Comparison of ENCODE assay signal across 1 cellular context in the genomic region with DNA sequence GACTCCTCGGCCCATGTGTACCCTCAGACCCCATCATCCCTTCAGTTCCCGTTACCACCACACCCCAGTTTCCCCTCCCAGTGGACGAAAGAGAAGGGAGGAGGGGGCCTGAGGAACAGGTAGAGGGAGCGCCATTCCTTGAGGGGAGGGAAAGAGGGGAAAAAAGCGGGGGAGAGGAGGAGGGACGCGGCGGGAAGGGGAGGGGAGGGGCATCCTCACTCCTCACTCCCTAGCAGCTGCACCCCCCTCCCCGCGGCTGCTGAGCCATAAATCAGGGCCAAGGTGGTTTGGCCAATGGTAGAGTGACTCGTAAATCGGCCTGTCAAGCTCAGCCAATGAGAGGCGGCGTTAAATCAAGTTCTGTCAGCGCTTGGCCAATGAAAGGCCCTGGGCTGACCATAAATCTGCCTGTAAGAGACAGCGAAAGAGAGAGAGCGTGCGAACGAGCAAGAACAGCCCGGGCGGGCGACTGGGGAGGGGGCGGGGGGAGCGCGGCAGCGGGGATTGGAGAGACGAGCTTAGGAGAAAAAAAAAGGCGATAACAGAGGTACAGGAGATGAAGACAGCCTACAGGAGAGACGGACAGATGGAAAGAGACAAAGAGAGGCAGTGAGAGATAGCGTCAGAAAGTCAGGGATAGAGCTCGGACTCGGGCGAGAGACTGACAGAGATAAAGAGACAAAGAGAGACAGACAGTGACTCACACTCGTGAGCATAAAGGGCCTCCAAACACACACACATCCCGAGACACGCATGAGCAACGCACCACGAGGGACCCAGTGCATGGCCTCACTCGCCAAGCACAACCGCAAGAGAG.
TF ChIP-seq lines count a peak whose summit lies in the region.

No MANE protein-coding gene starts in this region.

TF ChIP-seq in K562, 482 proteins besides CTCF, POLR2A, EP300 and RAD21 (continued from another document and continues in another):
- TF ChIP-seq, protein P1, sequence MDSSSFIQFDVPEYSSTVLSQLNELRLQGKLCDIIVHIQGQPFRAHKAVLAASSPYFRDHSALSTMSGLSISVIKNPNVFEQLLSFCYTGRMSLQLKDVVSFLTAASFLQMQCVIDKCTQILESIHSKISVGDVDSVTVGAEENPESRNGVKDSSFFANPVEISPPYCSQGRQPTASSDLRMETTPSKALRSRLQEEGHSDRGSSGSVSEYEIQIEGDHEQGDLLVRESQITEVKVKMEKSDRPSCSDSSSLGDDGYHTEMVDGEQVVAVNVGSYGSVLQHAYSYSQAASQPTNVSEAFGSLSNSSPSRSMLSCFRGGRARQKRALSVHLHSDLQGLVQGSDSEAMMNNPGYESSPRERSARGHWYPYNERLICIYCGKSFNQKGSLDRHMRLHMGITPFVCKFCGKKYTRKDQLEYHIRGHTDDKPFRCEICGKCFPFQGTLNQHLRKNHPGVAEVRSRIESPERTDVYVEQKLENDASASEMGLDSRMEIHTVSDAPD (CRISPR knock-in tag; IDR thresholded peaks at IDR 0.05): no peak
- TF ChIP-seq ZKSCAN8 (CRISPR knock-in tag; IDR thresholded peaks at IDR 0.05) (no peak), MAFF (IDR thresholded peaks at IDR 0.05; ENCODE audit: low read length) (no peak), ZNF24 (IDR thresholded peaks at IDR 0.05) (no peak), POLR2AphosphoS5 (IDR thresholded peaks at IDR 0.05; ENCODE audit: control insufficient read depth, insufficient read depth, low read depth, low read length) (peak; percentile 46; the same call in 1 of the 2 replicates), ADNP (tag; IDR thresholded peaks at IDR 0.05) (no peak), ZKSCAN3 (CRISPR knock-in tag; IDR thresholded peaks at IDR 0.05) (no peak), POLR3G (IDR thresholded peaks at IDR 0.05; ENCODE audit: extremely low read depth, insufficient read length, insufficient replicate concordance) (no peak), ZNF717 (CRISPR knock-in tag; IDR thresholded peaks at IDR 0.05) (no peak), RFX5 (IDR thresholded peaks at IDR 0.05; ENCODE audit: low read depth, low read length) (peak; percentile 56; the same call in 1 of the 2 replicates), ZNF354B (CRISPR knock-in tag; IDR thresholded peaks at IDR 0.05) (no peak), MYNN (IDR thresholded peaks at IDR 0.05) (peak; percentile 67), MYNN (CRISPR knock-in tag; IDR thresholded peaks at IDR 0.05) (no peak), RAD51 (IDR thresholded peaks at IDR 0.05; ENCODE audit: borderline replicate concordance, low read depth) (peak; percentile 23; the same call in 1 of the 2 replicates), FOS (IDR thresholded peaks at IDR 0.05; ENCODE audit: extremely low read depth, insufficient read length) (peak; percentile 98), GABPA (tag; conservative IDR thresholded peaks at IDR 0.05; ENCODE audit: low read depth) (peak; percentile 28; the same call in 1 of the 2 replicates), TCF7L2 (IDR thresholded peaks at IDR 0.05; ENCODE audit: low read depth, low read length) (no peak), NR2C2 (CRISPR knock-in tag; IDR thresholded peaks at IDR 0.05) (no peak), NR2C2 (tag; IDR thresholded peaks at IDR 0.05) (peak; percentile 69), ZNF584 (CRISPR knock-in tag; IDR thresholded peaks at IDR 0.05; ENCODE audit: low read depth) (peak; percentile 22; the same call in 1 of the 2 replicates), PCBP2 (IDR thresholded peaks at IDR 0.05; ENCODE audit: low read depth, low read length, poor library complexity, severe bottlenecking) (no peak), THRAP3 (IDR thresholded peaks at IDR 0.05; ENCODE audit: borderline replicate concordance) (no peak; the same call in 1 of the 2 replicates), C11orf30 (IDR thresholded peaks at IDR 0.05; ENCODE audit: low read depth) (peak; percentile 77), CTBP1 (IDR thresholded peaks at IDR 0.05; ENCODE audit: borderline replicate concordance) (peak; percentile 71), ZNF586 (CRISPR knock-in tag; conservative IDR thresholded peaks at IDR 0.05) (no peak), CHD4 (IDR thresholded peaks at IDR 0.05; ENCODE audit: insufficient read depth, insufficient replicate concordance, low read depth, low read length, poor library complexity, severe bottlenecking) (no peak), ZC3H11A (IDR thresholded peaks at IDR 0.05; ENCODE audit: low read depth, low read length) (no peak), ZNF644 (tag; IDR thresholded peaks at IDR 0.05; ENCODE audit: low read depth) (peak; percentile 85), SMARCC2 (IDR thresholded peaks at IDR 0.05; ENCODE audit: low read depth) (peak; percentile 43), FOXK2 (conservative IDR thresholded peaks at IDR 0.05 in 1 of 2, IDR thresholded peaks at IDR 0.05 in 1 of 2; ENCODE audit: low read depth in 2 of 2) (peak; percentile 66 to 73), YBX1 (IDR thresholded peaks at IDR 0.05) (no peak), RCOR1 (IDR thresholded peaks at IDR 0.05; ENCODE audit: borderline replicate concordance in 1 of 2, low read depth in 2 of 2, low read length in 2 of 2) (peak; percentile 83 to 97), HDAC3 (IDR thresholded peaks at IDR 0.05; ENCODE audit: borderline replicate concordance, partially characterized antibody) (peak; percentile 79), ZSCAN32 (CRISPR knock-in tag; IDR thresholded peaks at IDR 0.05) (no peak), CBX1 (IDR thresholded peaks at IDR 0.05; ENCODE audit: low read depth) (no peak), FIP1L1 (IDR thresholded peaks at IDR 0.05; ENCODE audit: low read depth, low read length, poor library complexity, severe bottlenecking) (no peak), ZFX (CRISPR knock-in tag; IDR thresholded peaks at IDR 0.05) (peak; percentile 94)
- TF ChIP-seq, protein P2, sequence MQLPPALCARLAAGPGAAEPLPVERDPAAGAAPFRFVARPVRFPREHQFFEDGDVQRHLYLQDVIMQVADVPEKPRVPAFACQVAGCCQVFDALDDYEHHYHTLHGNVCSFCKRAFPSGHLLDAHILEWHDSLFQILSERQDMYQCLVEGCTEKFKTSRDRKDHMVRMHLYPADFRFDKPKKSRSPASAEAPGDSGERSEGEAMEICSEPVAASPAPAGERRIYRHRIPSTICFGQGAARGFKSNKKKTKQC (CRISPR knock-in tag; IDR thresholded peaks at IDR 0.05): no peak
- TF ChIP-seq, protein P3, sequence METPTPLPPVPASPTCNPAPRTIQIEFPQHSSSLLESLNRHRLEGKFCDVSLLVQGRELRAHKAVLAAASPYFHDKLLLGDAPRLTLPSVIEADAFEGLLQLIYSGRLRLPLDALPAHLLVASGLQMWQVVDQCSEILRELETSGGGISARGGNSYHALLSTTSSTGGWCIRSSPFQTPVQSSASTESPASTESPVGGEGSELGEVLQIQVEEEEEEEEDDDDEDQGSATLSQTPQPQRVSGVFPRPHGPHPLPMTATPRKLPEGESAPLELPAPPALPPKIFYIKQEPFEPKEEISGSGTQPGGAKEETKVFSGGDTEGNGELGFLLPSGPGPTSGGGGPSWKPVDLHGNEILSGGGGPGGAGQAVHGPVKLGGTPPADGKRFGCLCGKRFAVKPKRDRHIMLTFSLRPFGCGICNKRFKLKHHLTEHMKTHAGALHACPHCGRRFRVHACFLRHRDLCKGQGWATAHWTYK (CRISPR knock-in tag; IDR thresholded peaks at IDR 0.05): 0 out of 2 replicates have a peak, but pooled peaks have one; percentile 13
- TF ChIP-seq, protein P4, sequence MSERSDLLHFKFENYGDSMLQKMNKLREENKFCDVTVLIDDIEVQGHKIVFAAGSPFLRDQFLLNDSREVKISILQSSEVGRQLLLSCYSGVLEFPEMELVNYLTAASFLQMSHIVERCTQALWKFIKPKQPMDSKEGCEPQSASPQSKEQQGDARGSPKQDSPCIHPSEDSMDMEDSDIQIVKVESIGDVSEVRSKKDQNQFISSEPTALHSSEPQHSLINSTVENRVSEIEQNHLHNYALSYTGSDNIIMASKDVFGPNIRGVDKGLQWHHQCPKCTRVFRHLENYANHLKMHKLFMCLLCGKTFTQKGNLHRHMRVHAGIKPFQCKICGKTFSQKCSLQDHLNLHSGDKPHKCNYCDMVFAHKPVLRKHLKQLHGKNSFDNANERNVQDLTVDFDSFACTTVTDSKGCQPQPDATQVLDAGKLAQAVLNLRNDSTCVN (CRISPR knock-in tag; IDR thresholded peaks at IDR 0.05): peak; percentile 93; the same call in 1 of the 2 replicates
- TF ChIP-seq, protein P5, sequence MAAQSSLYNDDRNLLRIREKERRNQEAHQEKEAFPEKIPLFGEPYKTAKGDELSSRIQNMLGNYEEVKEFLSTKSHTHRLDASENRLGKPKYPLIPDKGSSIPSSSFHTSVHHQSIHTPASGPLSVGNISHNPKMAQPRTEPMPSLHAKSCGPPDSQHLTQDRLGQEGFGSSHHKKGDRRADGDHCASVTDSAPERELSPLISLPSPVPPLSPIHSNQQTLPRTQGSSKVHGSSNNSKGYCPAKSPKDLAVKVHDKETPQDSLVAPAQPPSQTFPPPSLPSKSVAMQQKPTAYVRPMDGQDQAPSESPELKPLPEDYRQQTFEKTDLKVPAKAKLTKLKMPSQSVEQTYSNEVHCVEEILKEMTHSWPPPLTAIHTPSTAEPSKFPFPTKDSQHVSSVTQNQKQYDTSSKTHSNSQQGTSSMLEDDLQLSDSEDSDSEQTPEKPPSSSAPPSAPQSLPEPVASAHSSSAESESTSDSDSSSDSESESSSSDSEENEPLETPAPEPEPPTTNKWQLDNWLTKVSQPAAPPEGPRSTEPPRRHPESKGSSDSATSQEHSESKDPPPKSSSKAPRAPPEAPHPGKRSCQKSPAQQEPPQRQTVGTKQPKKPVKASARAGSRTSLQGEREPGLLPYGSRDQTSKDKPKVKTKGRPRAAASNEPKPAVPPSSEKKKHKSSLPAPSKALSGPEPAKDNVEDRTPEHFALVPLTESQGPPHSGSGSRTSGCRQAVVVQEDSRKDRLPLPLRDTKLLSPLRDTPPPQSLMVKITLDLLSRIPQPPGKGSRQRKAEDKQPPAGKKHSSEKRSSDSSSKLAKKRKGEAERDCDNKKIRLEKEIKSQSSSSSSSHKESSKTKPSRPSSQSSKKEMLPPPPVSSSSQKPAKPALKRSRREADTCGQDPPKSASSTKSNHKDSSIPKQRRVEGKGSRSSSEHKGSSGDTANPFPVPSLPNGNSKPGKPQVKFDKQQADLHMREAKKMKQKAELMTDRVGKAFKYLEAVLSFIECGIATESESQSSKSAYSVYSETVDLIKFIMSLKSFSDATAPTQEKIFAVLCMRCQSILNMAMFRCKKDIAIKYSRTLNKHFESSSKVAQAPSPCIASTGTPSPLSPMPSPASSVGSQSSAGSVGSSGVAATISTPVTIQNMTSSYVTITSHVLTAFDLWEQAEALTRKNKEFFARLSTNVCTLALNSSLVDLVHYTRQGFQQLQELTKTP (IDR thresholded peaks at IDR 0.05; ENCODE audit: low read depth in 1 of 2, partially characterized antibody in 2 of 2): peak; percentile 71 to 73
- TF ChIP-seq, protein P6, sequence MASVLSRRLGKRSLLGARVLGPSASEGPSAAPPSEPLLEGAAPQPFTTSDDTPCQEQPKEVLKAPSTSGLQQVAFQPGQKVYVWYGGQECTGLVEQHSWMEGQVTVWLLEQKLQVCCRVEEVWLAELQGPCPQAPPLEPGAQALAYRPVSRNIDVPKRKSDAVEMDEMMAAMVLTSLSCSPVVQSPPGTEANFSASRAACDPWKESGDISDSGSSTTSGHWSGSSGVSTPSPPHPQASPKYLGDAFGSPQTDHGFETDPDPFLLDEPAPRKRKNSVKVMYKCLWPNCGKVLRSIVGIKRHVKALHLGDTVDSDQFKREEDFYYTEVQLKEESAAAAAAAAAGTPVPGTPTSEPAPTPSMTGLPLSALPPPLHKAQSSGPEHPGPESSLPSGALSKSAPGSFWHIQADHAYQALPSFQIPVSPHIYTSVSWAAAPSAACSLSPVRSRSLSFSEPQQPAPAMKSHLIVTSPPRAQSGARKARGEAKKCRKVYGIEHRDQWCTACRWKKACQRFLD (CRISPR knock-in tag; IDR thresholded peaks at IDR 0.05): peak; percentile 89; the same call in 1 of the 2 replicates
- TF ChIP-seq, protein P7, sequence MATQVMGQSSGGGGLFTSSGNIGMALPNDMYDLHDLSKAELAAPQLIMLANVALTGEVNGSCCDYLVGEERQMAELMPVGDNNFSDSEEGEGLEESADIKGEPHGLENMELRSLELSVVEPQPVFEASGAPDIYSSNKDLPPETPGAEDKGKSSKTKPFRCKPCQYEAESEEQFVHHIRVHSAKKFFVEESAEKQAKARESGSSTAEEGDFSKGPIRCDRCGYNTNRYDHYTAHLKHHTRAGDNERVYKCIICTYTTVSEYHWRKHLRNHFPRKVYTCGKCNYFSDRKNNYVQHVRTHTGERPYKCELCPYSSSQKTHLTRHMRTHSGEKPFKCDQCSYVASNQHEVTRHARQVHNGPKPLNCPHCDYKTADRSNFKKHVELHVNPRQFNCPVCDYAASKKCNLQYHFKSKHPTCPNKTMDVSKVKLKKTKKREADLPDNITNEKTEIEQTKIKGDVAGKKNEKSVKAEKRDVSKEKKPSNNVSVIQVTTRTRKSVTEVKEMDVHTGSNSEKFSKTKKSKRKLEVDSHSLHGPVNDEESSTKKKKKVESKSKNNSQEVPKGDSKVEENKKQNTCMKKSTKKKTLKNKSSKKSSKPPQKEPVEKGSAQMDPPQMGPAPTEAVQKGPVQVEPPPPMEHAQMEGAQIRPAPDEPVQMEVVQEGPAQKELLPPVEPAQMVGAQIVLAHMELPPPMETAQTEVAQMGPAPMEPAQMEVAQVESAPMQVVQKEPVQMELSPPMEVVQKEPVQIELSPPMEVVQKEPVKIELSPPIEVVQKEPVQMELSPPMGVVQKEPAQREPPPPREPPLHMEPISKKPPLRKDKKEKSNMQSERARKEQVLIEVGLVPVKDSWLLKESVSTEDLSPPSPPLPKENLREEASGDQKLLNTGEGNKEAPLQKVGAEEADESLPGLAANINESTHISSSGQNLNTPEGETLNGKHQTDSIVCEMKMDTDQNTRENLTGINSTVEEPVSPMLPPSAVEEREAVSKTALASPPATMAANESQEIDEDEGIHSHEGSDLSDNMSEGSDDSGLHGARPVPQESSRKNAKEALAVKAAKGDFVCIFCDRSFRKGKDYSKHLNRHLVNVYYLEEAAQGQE (CRISPR knock-in tag; IDR thresholded peaks at IDR 0.05; ENCODE audit: low read depth): no peak
- TF ChIP-seq, protein P8, sequence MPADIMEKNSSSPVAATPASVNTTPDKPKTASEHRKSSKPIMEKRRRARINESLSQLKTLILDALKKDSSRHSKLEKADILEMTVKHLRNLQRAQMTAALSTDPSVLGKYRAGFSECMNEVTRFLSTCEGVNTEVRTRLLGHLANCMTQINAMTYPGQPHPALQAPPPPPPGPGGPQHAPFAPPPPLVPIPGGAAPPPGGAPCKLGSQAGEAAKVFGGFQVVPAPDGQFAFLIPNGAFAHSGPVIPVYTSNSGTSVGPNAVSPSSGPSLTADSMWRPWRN (IDR thresholded peaks at IDR 0.05; ENCODE audit: low read depth): peak; percentile 87
- TF ChIP-seq, protein P9, sequence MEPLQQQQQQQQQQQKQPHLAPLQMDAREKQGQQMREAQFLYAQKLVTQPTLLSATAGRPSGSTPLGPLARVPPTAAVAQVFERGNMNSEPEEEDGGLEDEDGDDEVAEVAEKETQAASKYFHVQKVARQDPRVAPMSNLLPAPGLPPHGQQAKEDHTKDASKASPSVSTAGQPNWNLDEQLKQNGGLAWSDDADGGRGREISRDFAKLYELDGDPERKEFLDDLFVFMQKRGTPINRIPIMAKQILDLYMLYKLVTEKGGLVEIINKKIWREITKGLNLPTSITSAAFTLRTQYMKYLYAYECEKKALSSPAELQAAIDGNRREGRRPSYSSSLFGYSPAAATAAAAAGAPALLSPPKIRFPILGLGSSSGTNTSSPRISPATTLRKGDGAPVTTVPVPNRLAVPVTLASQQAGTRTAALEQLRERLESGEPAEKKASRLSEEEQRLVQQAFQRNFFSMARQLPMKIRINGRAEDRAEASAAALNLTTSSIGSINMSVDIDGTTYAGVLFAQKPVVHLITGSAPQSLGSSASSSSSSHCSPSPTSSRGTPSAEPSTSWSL (CRISPR knock-in tag; IDR thresholded peaks at IDR 0.05; ENCODE audit: borderline replicate concordance): no peak
